5 cellular contexts compared by ENCODE assay signal in the genomic region with DNA sequence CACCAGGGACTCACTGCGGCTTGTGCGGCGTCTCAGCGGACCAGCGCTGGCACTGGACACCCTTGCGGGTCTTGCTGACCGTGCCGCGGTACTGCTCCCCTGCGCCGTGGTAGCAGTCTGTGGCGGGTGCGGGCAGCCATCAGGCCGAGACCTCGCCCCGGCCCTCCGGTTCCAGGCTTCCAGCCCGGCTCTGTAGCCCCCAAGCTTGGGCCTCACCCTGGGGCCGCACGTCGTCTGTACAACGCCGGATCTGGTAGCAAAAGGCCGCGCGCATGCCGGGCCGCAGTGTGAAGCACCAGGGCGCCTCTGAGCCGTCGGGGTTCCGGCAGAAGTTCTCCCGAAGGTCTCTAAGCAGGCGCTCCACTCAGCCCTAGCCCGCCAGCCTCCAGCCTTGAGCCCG. TPM values are rescaled to one million over a fixed set of nuclear protein-coding genes. Genes with fewer than 3 reads are reported as not detected.
"Had no signal": no experiment of that assay in that cellular context is flagged by ENCODE, and none has a peak within 500 bp of the region (broad histone marks: within the 10 kb centered on the region; RNA-seq: fewer than 3 reads in every experiment).

No MANE protein-coding gene starts in this region.

RNA-seq across cellular contexts. Expression of a gene that starts 33.6 kb away (rescaled TPM):
- total RNA-seq: activated CD4-positive, alpha-beta memory T cell treated with anti-CD3 and anti-CD28 coated beads for 36 hours; left colon; osteocyte; pulmonary artery endothelial cell; Right ventricle myocardium superior had no signal
